In the genomic region with DNA sequence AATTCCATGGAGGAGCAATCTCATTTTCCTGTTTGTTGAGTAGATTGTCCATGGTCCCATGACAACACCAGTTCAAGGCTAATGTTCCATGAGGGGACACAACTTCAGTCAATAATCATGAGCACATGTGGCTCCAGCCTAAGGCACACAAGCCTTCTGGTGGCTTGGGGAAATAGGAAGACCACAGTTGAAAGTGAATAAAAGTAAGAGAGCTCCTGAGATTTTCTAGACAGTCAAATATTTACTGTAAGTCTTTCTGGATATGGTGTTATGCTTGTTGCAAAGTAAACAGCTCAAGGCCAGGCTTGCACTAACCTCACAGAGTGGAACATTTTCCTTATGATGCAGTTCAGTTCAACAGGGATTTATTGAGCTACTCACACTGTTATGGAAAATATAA, we compare ENCODE assay signal across 18 cellular contexts.
"Had no signal": no experiment of that assay in that cellular context is flagged by ENCODE, and none has a peak within 500 bp of the region (broad histone marks: within the 10 kb centered on the region; RNA-seq: fewer than 3 reads in every experiment).

No MANE protein-coding gene starts in this region.

- H3K4me1 ChIP-seq: colonic mucosa, parathyroid adenoma, vagina had no signal

- H3K36me3 ChIP-seq: cardiac muscle cell, colonic mucosa, heart right ventricle, right lobe of liver, vagina had no signal

- FAIRE-seq: small intestine had no signal

- DNase-seq: activated CD4-positive, alpha-beta T cell treated with anti-CD3 and anti-CD28 coated beads, Interleukin-2, amount 50 U/mL, for 4 hours; activated CD4-positive, CD25-positive, alpha-beta regulatory T cell treated with anti-CD3 and anti-CD28 coated beads, Interleukin-2, amount 50 U/mL, for 72 hours; activated gamma-delta T cell treated with Interleukin-2 at 50 U/mL for 16 hours; colonic mucosa; erythroblast; heart right ventricle; kidney glomerular epithelial cell; mesendoderm; naive thymus-derived CD4-positive, alpha-beta T cell; right lobe of liver; small intestine; stimulated activated CD4-positive, alpha-beta T cell treated with anti-CD3 and anti-CD28 coated beads, Interleukin-15, amount 100 ng/mL, for 24 hours; stimulated activated CD4-positive, alpha-beta T cell treated with anti-CD3 and anti-CD28 coated beads, Interleukin-2, amount 100 ng/mL, for 48 hours; trophoblast cell had no signal

- H3K27ac ChIP-seq: cardiac muscle cell, colonic mucosa, heart right ventricle, parathyroid adenoma, right lobe of liver, vagina had no signal

- H3K27me3 ChIP-seq: cardiac muscle cell, colonic mucosa, heart right ventricle, right lobe of liver, vagina had no signal

- H3K9me3 ChIP-seq: colonic mucosa, right lobe of liver had no signal

- ATAC-seq: activated naive CD4-positive, alpha-beta T cell treated with anti-CD3 and anti-CD28 coated beads, Interleukin-2, amount 50 U/mL, for 72 hours; heart right ventricle; naive thymus-derived CD4-positive, alpha-beta T cell had no signal

- H3K4me3 ChIP-seq: cardiac muscle cell, colonic mucosa, heart right ventricle, right lobe of liver, vagina had no signal
